Comparison of ENCODE assay signal across 12 cellular contexts in the genomic region with DNA sequence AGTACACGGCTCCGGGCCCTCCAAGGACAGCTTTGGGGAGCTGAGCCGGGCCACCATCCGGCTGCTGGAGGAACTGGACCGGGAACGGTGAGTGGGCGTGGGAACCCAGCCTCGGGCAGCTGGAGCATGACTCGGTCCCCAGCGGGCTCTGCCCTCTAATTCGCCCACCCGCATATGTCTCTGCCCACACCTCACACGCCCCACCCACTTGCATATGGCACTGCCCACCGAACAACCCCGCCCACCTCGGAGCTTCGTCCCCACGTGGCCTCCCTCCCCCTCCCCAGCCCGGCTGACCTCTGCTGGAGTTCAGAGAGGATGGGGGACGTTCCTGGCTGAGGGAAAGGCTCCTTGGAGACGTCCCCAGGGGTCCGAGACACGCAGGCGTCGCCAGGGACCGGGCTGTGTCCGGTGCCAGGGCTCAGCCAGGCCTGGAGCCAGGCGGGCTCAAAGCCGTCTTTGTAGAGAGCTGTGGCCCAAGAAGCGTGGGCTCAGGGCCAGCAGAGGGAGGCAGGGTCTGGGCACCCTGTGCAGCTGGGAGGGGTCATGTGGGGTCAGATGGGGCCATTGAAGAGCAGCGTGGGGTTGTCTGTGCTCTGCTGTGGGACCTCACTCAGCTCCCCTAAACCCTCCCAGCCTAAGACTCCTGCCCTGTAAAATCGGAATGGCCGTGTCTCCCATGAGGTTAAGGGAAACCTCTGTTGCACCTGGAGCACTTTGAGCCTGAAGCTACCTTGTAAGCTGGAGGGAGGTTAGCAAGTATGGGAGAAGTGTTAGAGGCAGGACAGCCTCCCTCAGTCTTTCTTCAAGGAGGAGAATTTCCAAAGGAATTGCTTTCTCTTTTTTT. TPM values are rescaled to one million over a fixed set of nuclear protein-coding genes. Genes with fewer than 3 reads are reported as not detected.
DNase-seq lines count a peak whose midpoint lies in the region; ATAC-seq and TF ChIP-seq lines count a peak whose summit lies in the region.
"Had no signal": no experiment of that assay in that cellular context is flagged by ENCODE, and none has a peak within 500 bp of the region (broad histone marks: within the 10 kb centered on the region; RNA-seq: fewer than 3 reads in every experiment).

No MANE protein-coding gene starts in this region.

- intact Hi-C loops in HCT116 (cut with micrococcal nuclease): no loop called here

- H3K27me3 Mint-ChIP-seq in HFFc6 (ENCODE audit: insufficient read depth): peaks cover 22% of the 10 kb centered on the region

- RAD21 ChIA-PET in HCT116 (lab: Charles Lee; ENCODE audit: low non-redundant PET in 1 of 2, low total read pairs in 2 of 2, uncharacterized antibody in 2 of 2, unreplicated experiment in 2 of 2): no interaction called here

- H3K27ac ChIP-seq in HCT116 (ENCODE audit: low read depth, low read length) (no peak overlapping the region), layer of hippocampus (ENCODE audit: low read depth, low read length) (peak overlapping the region; percentile 91)
- H3K27ac ChIP-seq: tibial artery had no signal

- no peaks in the 10 kb centered on the region for H3K9me2 ChIP-seq in HCT116 (ENCODE audit: insufficient read depth)

- no peak for TF ChIP-seq CTCF in HCT116 (IDR thresholded peaks at IDR 0.05 in 2 of 3, conservative IDR thresholded peaks at IDR 0.05 in 1 of 3; ENCODE audit: borderline replicate concordance in 1 of 3, insufficient read depth in 1 of 3, low read depth in 2 of 3, low read length in 2 of 3)
- no peak for TF ChIP-seq CTCF in HFFc6 (IDR thresholded peaks at IDR 0.05)

- H2AFZ ChIP-seq in HCT116 (ENCODE audit: low read depth, low read length, poor library complexity, severe bottlenecking): no peak overlapping the region

- no peak overlapping the region for H3K9ac ChIP-seq in HCT116 (ENCODE audit: low read length)

- H3K4me1 Mint-ChIP-seq in HFFc6 (ENCODE audit: low read depth): no peaks in the 10 kb centered on the region

- H3K9me3 ChIP-seq in HCT116 (ENCODE audit: control insufficient read depth in 1 of 2, insufficient read depth in 1 of 2, low read depth in 1 of 2, low read length in 2 of 2): no peaks in the 10 kb centered on the region
- H3K9me3 ChIP-seq: tibial artery had no signal

- no TSS peak for BruUV-seq in HCT116 (replicated peaks; lab: Mats Ljungman, UMichigan)

- TF ChIP-seq POLR2A in HCT116 (IDR thresholded peaks at IDR 0.05; ENCODE audit: borderline replicate concordance, extremely low read depth, insufficient read depth, insufficient read length): no peak

- H3K4me1 ChIP-seq in HCT116 (ENCODE audit: control insufficient read depth in 1 of 2, insufficient read depth in 2 of 2, low read length in 2 of 2): peaks cover 23 to 39% of the 10 kb centered on the region in 2 experiments

- H3K27me3 ChIP-seq in HCT116 (ENCODE audit: insufficient read depth, low read length): no peaks in the 10 kb centered on the region; the same call in 1 of the 2 replicates
- H3K27me3 ChIP-seq in layer of hippocampus (ENCODE audit: control insufficient read depth, insufficient read depth, low read length): peaks cover 17% of the 10 kb centered on the region

- H3K4me3 Mint-ChIP-seq in HFFc6: no peak overlapping the region
- H3K4me3 Mint-ChIP-seq: activated naive CD8-positive, alpha-beta T cell treated with anti-CD3 and anti-CD28 coated beads, Interleukin-2, amount 50 U/mL, for 24 hours had no signal

- H3K36me3 ChIP-seq in HCT116 (ENCODE audit: control insufficient read depth in 1 of 2, insufficient read depth in 2 of 2, low read length in 2 of 2): no peaks in the 10 kb centered on the region
- H3K36me3 ChIP-seq: tibial artery had no signal

- no peak for ATAC-seq in HCT116
- no peak for ATAC-seq in GM19397 (IDR thresholded peaks at IDR 0.05; ENCODE audit: unreplicated experiment)
- ATAC-seq: activated naive CD8-positive, alpha-beta T cell treated with anti-CD3 and anti-CD28 coated beads, Interleukin-2, amount 50 U/mL, for 24 hours had no signal

- H3K36me3 Mint-ChIP-seq in HFFc6 (ENCODE audit: low read depth): no peaks in the 10 kb centered on the region

- CTCF ChIA-PET in HCT116 (lab: Charles Lee): interaction anchor here (4.0 kb wide), 1 partner anchor 9 kb away, joined by 49 read pairs; no protein-coding TSS in a partner anchor

- H4K20me1 ChIP-seq in HCT116 (ENCODE audit: insufficient read depth): no peaks in the 10 kb centered on the region

- no peak for TF ChIP-seq RAD21 in HCT116 (IDR thresholded peaks at IDR 0.05; ENCODE audit: low read depth)

- DNase-seq in AG08396 (ENCODE audit: low spot score): peak; percentile 81
- DNase-seq in HCT116 (ENCODE audit: low read depth, low spot score): no peak
- DNase-seq in anterior cingulate cortex (lab: John Stamatoyannopoulos, UW): peak; percentile 37 to 98 (median 93)
- DNase-seq in HFFc6: no peak
- no peak for DNase-seq in activated effector memory CD4-positive, alpha-beta T cell treated with anti-CD3 and anti-CD28 coated beads, Interleukin-2, amount 50 U/mL, for 16 hours
- DNase-seq in OCI-M2 (lab: John Stamatoyannopoulos, UW; ENCODE audit: unreplicated experiment): no peak
- DNase-seq: activated naive CD8-positive, alpha-beta T cell treated with anti-CD3 and anti-CD28 coated beads, Interleukin-2, amount 50 U/mL, for 24 hours; GOT3; stimulated activated CD4-positive, alpha-beta T cell treated with anti-CD3 and anti-CD28 coated beads, Interleukin-12 subunit alpha, Interleukin-12 subunit beta, amount 100 ng/mL, for 4 hours; tibial artery had no signal

- no peaks in the 10 kb centered on the region for H3K79me2 ChIP-seq in HCT116 (ENCODE audit: insufficient read depth, low read length)

- no peak overlapping the region for H3K27ac Mint-ChIP-seq in HFFc6
- H3K27ac Mint-ChIP-seq: activated naive CD8-positive, alpha-beta T cell treated with anti-CD3 and anti-CD28 coated beads, Interleukin-2, amount 50 U/mL, for 24 hours had no signal

- no peak overlapping the region for H3K4me3 ChIP-seq in HCT116 (replicated peaks in 1 of 2; ENCODE audit: low read depth in 1 of 2, low read length in 2 of 2)
- H3K4me3 ChIP-seq: tibial artery had no signal

- POLR2A ChIA-PET in HCT116 (lab: Charles Lee): interaction anchor here (1.2 to 3.3 kb wide), 2 partner anchors 9 to 185 kb away, joined by 5 to 28 read pairs; a partner anchor contains a TSS

- H3K4me2 ChIP-seq in HCT116 (ENCODE audit: low read length): no peak overlapping the region

- no peaks in the 10 kb centered on the region; the same call in 1 of the 2 replicates for H3K9me3 Mint-ChIP-seq in HFFc6
- H3K9me3 Mint-ChIP-seq: activated naive CD8-positive, alpha-beta T cell treated with anti-CD3 and anti-CD28 coated beads, Interleukin-2, amount 50 U/mL, for 24 hours had no signal

TF ChIP-seq in HCT116, 20 proteins besides CTCF, POLR2A, EP300 and RAD21:
- TF ChIP-seq ZFX (IDR thresholded peaks at IDR 0.05): no peak
- TF ChIP-seq FOSL1 (IDR thresholded peaks at IDR 0.05; ENCODE audit: low read depth): no peak
- peak; percentile 54; the same call in 1 of the 2 replicates for TF ChIP-seq EGR1 (IDR thresholded peaks at IDR 0.05; ENCODE audit: low read depth)
- no peak for TF ChIP-seq SP1 (IDR thresholded peaks at IDR 0.05; ENCODE audit: low read depth)

RNA-seq across cellular contexts. Expression of a gene that starts 3.8 kb away (rescaled TPM):
- 1.6 TPM for total RNA-seq in HCT116 (2021; ENCODE audit: unreplicated experiment)
- polyA plus RNA-seq in HCT116 (2012): 0.62 and 0.66 TPM in 2 replicates
- under 1 TPM; 0.18 to 0.47 (median 0.32) TPM for total RNA-seq in HFFc6 (2021; fragmentation: NEBNext Ultra II Directional; extraction: Animal tissue kit (Norgen Biotek cat#: 25700))

RNA-seq across cellular contexts. Expression of a gene that starts 15.6 kb away (rescaled TPM):
- 1,862 TPM for total RNA-seq in HCT116 (2021; ENCODE audit: unreplicated experiment)
- 2,807 and 2,860 TPM in 2 replicates for polyA plus RNA-seq in HCT116 (2012)
- 1,000 to 10,000 TPM; 1,047 to 1,358 (median 1,277) TPM for total RNA-seq in HFFc6 (2021; fragmentation: NEBNext Ultra II Directional; extraction: Animal tissue kit (Norgen Biotek cat#: 25700))

RNA-seq across cellular contexts. Expression of a gene that starts 25.3 kb away (rescaled TPM):
- 48.8 TPM for total RNA-seq in HCT116 (2021; ENCODE audit: unreplicated experiment)
- 25.7 and 32.1 TPM in 2 replicates for polyA plus RNA-seq in HCT116 (2012)
- total RNA-seq in HFFc6 (2021; fragmentation: NEBNext Ultra II Directional; extraction: Animal tissue kit (Norgen Biotek cat#: 25700)): 10 to 100 TPM; 26.7 to 34.8 (median 29.6) TPM

RNA-seq across cellular contexts. Expression of a gene that starts 36.4 kb away (rescaled TPM):
- total RNA-seq in HCT116 (2021; ENCODE audit: unreplicated experiment): 11.1 TPM
- polyA plus RNA-seq in HCT116 (2012): 8.2 and 9.8 TPM in 2 replicates
- total RNA-seq in HFFc6 (2021; fragmentation: NEBNext Ultra II Directional; extraction: Animal tissue kit (Norgen Biotek cat#: 25700)): 1 to 10 TPM in 3 of 6 experiments, under 1 TPM in 3; 0.34 to 1.2 (median 0.98) TPM

RNA-seq across cellular contexts. Expression of a gene that starts 37.2 kb away (rescaled TPM):
- 53.9 TPM for total RNA-seq in HCT116 (2021; ENCODE audit: unreplicated experiment)
- polyA plus RNA-seq in HCT116 (2012): 63.6 and 65.9 TPM in 2 replicates
- total RNA-seq in HFFc6 (2021; fragmentation: NEBNext Ultra II Directional; extraction: Animal tissue kit (Norgen Biotek cat#: 25700)): 1 to 10 TPM; 1.7 to 4.6 (median 2.1) TPM

Comparison
In these comparisons a context has a peak if more than half of its experiments do, and no peak if none do; other contexts are left out.
1. DNase-seq: peak in AG08396 (single experiment) and anterior cingulate cortex (58 of 58); none in HCT116 (single experiment), HFFc6 (single experiment), activated effector memory CD4-positive, alpha-beta T cell treated with anti-CD3 and anti-CD28 coated beads, Interleukin-2, amount 50 U/mL, for 16 hours (single experiment) and OCI-M2 (single experiment).